In the genomic region with DNA sequence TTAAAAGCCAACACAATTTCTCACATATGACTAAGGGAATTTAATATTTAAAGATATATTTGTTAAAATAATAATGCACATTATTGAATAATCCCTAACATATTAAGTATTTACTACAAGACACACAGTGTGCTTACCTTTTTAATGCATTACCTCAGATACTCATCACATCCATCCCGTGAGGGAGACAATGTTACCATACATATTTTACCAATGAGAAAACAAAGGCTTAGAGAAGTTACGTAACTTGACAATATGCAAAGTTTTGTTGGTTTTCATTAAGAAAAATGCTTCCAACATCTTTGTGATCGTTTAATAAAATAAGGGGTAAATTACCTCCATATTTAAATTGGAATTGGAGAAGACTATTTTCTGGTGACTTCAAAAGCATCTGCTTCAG, we compare ENCODE assay signal across 1 cellular context.
TF ChIP-seq lines count a peak whose summit lies in the region.

No MANE protein-coding gene starts in this region.

TF ChIP-seq in GM12878, 131 proteins besides CTCF, POLR2A, EP300 and RAD21:
- no peak for TF ChIP-seq FOXM1 (IDR thresholded peaks at IDR 0.05; ENCODE audit: low read depth, low read length)
- TF ChIP-seq NFIC (IDR thresholded peaks at IDR 0.05; ENCODE audit: low read depth, low read length) = peak; percentile 9; the same call in 1 of the 2 replicates
- no peak for TF ChIP-seq NFYA (IDR thresholded peaks at IDR 0.05; ENCODE audit: borderline replicate concordance, low read depth, low read length)
